ENCODE assay signal across 8 cellular contexts in genomic region chr2:216412022-216412999, GRCh38. TPM values are rescaled to one million over a fixed set of nuclear protein-coding genes. Genes with fewer than 3 reads are reported as not detected.
DNase-seq lines count a peak whose midpoint lies in the region; ATAC-seq and TF ChIP-seq lines count a peak whose summit lies in the region.

TSS of gene SMARCAL1 (plus strand) at chr2:216412484. CDS start at chr2:216414705, 2,221 bp downstream.

- no peaks in the 10 kb centered on the region for H3K36me3 ChIP-seq in ovary
- H3K36me3 ChIP-seq in thyroid gland = peaks cover 0 to 4% of the 10 kb centered on the region in 2 donors

- no peak for TF ChIP-seq POLR2A in ovary (IDR thresholded peaks at IDR 0.05)
- TF ChIP-seq POLR2A in thyroid gland (IDR thresholded peaks at IDR 0.05) = peak in 1 of 2 donors; percentile 54

- H3K9me3 ChIP-seq in ovary (no peaks in the 10 kb centered on the region), thyroid gland (no peaks in the 10 kb centered on the region)

- H3K4me1 ChIP-seq in ovary (ENCODE audit: insufficient read depth) (no peaks in the 10 kb centered on the region), thyroid gland (peaks cover 0 to 13% of the 10 kb centered on the region in 2 donors)

- peak within 1 kb of the TSS; percentile 61 to 98 for H3K27ac ChIP-seq in ovary
- H3K27ac ChIP-seq in thyroid gland = peak within 1 kb of the TSS; percentile 97 to 99 (median 98)

- ATAC-seq in HG02759 (IDR thresholded peaks at IDR 0.05; ENCODE audit: unreplicated experiment) (peak; percentile 95), Right ventricle myocardium inferior (peak; percentile 95)

- WGBS in ovary, 3 donors = 5 to 7% (median 5%) methylated on average over 55 to 56 of the region's 56 CpGs
- WGBS in thyroid gland, 2 donors = 7 to 9% methylated on average over 40 to 56 of the region's 56 CpGs

- DNase-seq in GM12864 (ENCODE audit: low read depth) (peak; percentile 95), NCI-H1417 (lab: John Stamatoyannopoulos, UW) (peak; percentile 96 to 99 (median 99)), SW 1271 (lab: John Stamatoyannopoulos, UW) (peak; percentile 84 to 98), Right ventricle myocardium inferior (ENCODE audit: missing footprints) (peak; percentile 99), ovary (peak; percentile 99 to 100 (median 99)), thyroid gland (peak; percentile 99)
- peak; percentile 96 for DNase-seq in activated naive CD8-positive, alpha-beta T cell treated with anti-CD3 and anti-CD28 coated beads, Interleukin-2, amount 50 U/mL, for 16 hours (ENCODE audit: low read depth, low spot score)

- H3K27me3 ChIP-seq in ovary (no peaks in the 10 kb centered on the region), thyroid gland (no peaks in the 10 kb centered on the region)

- intact Hi-C loops in Right ventricle myocardium inferior (cut with DNase I) = no loop called here
- intact Hi-C loops in ovary (cut with DNase I) = no loop called here
- intact Hi-C loops in thyroid gland (cut with DNase I) = loop anchor here (10.0 kb wide), 1 partner anchor 82 kb away; the partner anchor contains the start of gene RPL37A

- TF ChIP-seq EP300 in ovary (IDR thresholded peaks at IDR 0.05) = no peak

- peak within 1 kb of the TSS; percentile 67 for H3K4me3 ChIP-seq in GM12864 (ENCODE audit: low read depth, low read length)
- peak within 1 kb of the TSS; percentile 87 for H3K4me3 ChIP-seq in ovary
- H3K4me3 ChIP-seq in thyroid gland (replicated peaks in 1 of 3) = peak within 1 kb of the TSS; percentile 30 to 65 (median 55)

- TF ChIP-seq CTCF in GM12864 (IDR thresholded peaks at IDR 0.05; ENCODE audit: low read depth, low read length, missing control alignments) (no peak), ovary (IDR thresholded peaks at IDR 0.05) (no peak), thyroid gland (IDR thresholded peaks at IDR 0.05) (peak in 1 of 6 experiments; percentile 9)

RNA-seq across cellular contexts. Expression of gene SMARCAL1, which starts in this region (rescaled TPM):
- total RNA-seq in Right ventricle myocardium inferior = 10.5 TPM
- 10 to 100 TPM; 17.8 to 29.1 (median 20.9) TPM for total RNA-seq in ovary
- polyA plus RNA-seq in ovary = 10 to 100 TPM; 11.1 to 22.2 TPM
- total RNA-seq in thyroid gland = 10 to 100 TPM; 19.5 to 31.4 (median 24.6) TPM

Comparison
In these comparisons a context has a peak if more than half of its experiments do, and no peak if none do; other contexts are left out.
1. Peak in every context shown above with its lines: DNase-seq, ATAC-seq, H3K4me3 ChIP-seq and H3K27ac ChIP-seq.